In the genomic region with DNA sequence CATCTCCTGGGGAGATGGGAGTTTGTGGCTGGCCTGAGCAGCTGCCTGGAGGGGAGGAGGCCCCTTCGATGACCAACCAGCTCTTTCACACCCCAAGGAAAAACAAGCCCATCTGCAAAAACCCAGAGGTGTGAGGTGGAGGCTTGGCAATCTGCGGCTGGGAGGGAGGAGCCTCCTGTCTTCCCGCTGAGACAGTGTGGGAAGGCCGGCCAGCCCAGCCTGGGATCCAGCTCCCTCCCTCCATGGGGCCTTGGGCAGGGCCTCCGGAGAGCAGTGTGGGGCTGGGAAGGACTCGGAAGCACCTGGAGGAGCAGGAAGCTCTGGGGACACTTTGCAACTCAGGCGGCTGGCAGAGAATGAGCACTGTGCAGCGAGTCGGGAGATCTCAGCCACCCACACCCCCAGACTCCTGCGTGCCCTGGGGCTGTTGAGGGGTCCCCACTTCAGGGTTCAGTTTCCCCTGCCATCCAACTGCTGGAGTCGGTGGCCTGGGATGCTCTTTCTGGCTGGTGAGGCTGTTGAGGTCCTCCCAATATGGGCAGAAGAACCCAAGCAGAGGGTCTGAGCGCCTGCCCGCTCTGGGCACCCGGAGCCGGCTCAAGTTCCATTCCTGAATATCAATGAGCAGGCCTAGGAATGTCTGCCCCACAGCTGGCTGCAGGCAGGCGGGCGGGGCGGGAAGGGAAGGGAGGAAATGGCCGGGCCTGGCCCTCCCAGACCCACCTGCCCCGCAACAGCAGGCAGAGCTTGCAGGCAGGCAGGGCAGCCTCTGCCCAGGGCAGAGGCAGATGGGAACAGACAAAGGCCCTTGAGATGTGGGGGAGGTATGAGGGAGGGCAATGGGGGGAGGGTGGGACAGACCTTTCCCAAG, we compare ENCODE assay signal across 10 cellular contexts.
DNase-seq lines count a peak whose midpoint lies in the region; TF ChIP-seq lines count a peak whose summit lies in the region.
"Had no signal": no experiment of that assay in that cellular context is flagged by ENCODE, and none has a peak within 500 bp of the region (broad histone marks: within the 10 kb centered on the region; RNA-seq: fewer than 3 reads in every experiment).

No MANE protein-coding gene starts in this region.

- H3K4me1 ChIP-seq in ES-I3 (ENCODE audit: insufficient read depth, low read length): peaks cover 34% of the 10 kb centered on the region
- no peaks in the 10 kb centered on the region for H3K4me1 ChIP-seq in CD8-positive, alpha-beta memory T cell (ENCODE audit: insufficient read depth, low read length)

- H3K4me1 Mint-ChIP-seq in glutamatergic neuron (ENCODE audit: low read depth, unreplicated experiment) (peaks cover 23% of the 10 kb centered on the region), CD14-positive monocyte (no peaks in the 10 kb centered on the region)
- H3K4me1 Mint-ChIP-seq in CD8-positive, alpha-beta memory T cell: no peaks in the 10 kb centered on the region

- DNase-seq in SW480 (ENCODE audit: low spot score) (peak; percentile 49), glutamatergic neuron (peak; percentile 60), renal cortical epithelial cell (ENCODE audit: low read depth) (peak; percentile 25), CD14-positive monocyte (ENCODE audit: low spot score) (no peak), cortex of kidney (lab: John Stamatoyannopoulos, UW) (no peak), COR-L47 (lab: John Stamatoyannopoulos, UW) (no peak)
- DNase-seq in CD8-positive, alpha-beta memory T cell: no peak
- DNase-seq: activated effector memory CD4-positive, alpha-beta T cell treated with Interleukin-2 at 50 U/mL for 16 hours; DMS53 had no signal

- intact Hi-C loops in CD14-positive monocyte (cut with micrococcal nuclease): no loop called here

- no peaks in the 10 kb centered on the region for H3K36me3 Mint-ChIP-seq in glutamatergic neuron (ENCODE audit: unreplicated experiment)
- no peaks in the 10 kb centered on the region for H3K36me3 Mint-ChIP-seq in CD14-positive monocyte
- H3K36me3 Mint-ChIP-seq in CD8-positive, alpha-beta memory T cell: no peaks in the 10 kb centered on the region

- H3K27me3 ChIP-seq in CD8-positive, alpha-beta memory T cell (ENCODE audit: insufficient read depth, low read length, poor library complexity, severe bottlenecking): no peaks in the 10 kb centered on the region

- no peak overlapping the region for H3K4me3 Mint-ChIP-seq in glutamatergic neuron (ENCODE audit: unreplicated experiment)
- no peak overlapping the region for H3K4me3 Mint-ChIP-seq in CD14-positive monocyte
- H3K4me3 Mint-ChIP-seq in CD8-positive, alpha-beta memory T cell: no peak overlapping the region

- POLR2A ChIA-PET in CD8-positive, alpha-beta memory T cell (lab: Charles Lee): no interaction called here

- CTCF ChIA-PET in CD8-positive, alpha-beta memory T cell (lab: Charles Lee): no interaction called here

- no peak overlapping the region for H3K4me3 ChIP-seq in CD8-positive, alpha-beta memory T cell (ENCODE audit: low read length)

- no peaks in the 10 kb centered on the region for H3K36me3 ChIP-seq in ES-I3 (ENCODE audit: insufficient read depth, low read length)
- H3K36me3 ChIP-seq in CD8-positive, alpha-beta memory T cell (ENCODE audit: insufficient read depth, low read length): no peaks in the 10 kb centered on the region

- H3K9ac ChIP-seq in ES-I3 (ENCODE audit: low read depth, low read length): peak overlapping the region; percentile 34; the same call in 1 of the 2 replicates

- no peak for TF ChIP-seq CTCF in glutamatergic neuron (IDR thresholded peaks at IDR 0.05; ENCODE audit: partially characterized antibody, unreplicated experiment)
- TF ChIP-seq CTCF in CD14-positive monocyte (IDR thresholded peaks at IDR 0.05): no peak

- H3K9me3 ChIP-seq in ES-I3 (ENCODE audit: control insufficient read depth, insufficient read depth, low read length): no peaks in the 10 kb centered on the region
- no peaks in the 10 kb centered on the region for H3K9me3 ChIP-seq in CD8-positive, alpha-beta memory T cell (ENCODE audit: low read length)

- no peak overlapping the region for H3K27ac ChIP-seq in CD8-positive, alpha-beta memory T cell (ENCODE audit: low read depth, low read length)

- peaks cover 12% of the 10 kb centered on the region for H3K27me3 Mint-ChIP-seq in glutamatergic neuron (ENCODE audit: unreplicated experiment)
- H3K27me3 Mint-ChIP-seq in CD14-positive monocyte (ENCODE audit: low read depth in 3 of 3): peaks cover 3 to 7% (median 4%) of the 10 kb centered on the region in 3 donors
- peaks cover 15 to 30% of the 10 kb centered on the region in 2 donors for H3K27me3 Mint-ChIP-seq in CD8-positive, alpha-beta memory T cell

- H3K9me3 Mint-ChIP-seq in glutamatergic neuron (ENCODE audit: unreplicated experiment) (peaks cover 4% of the 10 kb centered on the region), CD14-positive monocyte (no peaks in the 10 kb centered on the region)
- no peaks in the 10 kb centered on the region for H3K9me3 Mint-ChIP-seq in CD8-positive, alpha-beta memory T cell

- no peak overlapping the region for H3K27ac Mint-ChIP-seq in glutamatergic neuron (ENCODE audit: unreplicated experiment)
- H3K27ac Mint-ChIP-seq in CD14-positive monocyte: no peak overlapping the region
- H3K27ac Mint-ChIP-seq in CD8-positive, alpha-beta memory T cell: no peak overlapping the region

Comparison
In these comparisons a context has a peak if more than half of its experiments do, and no peak if none do; other contexts are left out.
1. DNase-seq: peak in SW480 (single experiment), glutamatergic neuron (single experiment) and renal cortical epithelial cell (single experiment); none in CD14-positive monocyte (single experiment), cortex of kidney (single experiment), COR-L47 (single experiment) and CD8-positive, alpha-beta memory T cell (0 of 5).